Comparison of ENCODE assay signal across 10 cellular contexts in the genomic region with DNA sequence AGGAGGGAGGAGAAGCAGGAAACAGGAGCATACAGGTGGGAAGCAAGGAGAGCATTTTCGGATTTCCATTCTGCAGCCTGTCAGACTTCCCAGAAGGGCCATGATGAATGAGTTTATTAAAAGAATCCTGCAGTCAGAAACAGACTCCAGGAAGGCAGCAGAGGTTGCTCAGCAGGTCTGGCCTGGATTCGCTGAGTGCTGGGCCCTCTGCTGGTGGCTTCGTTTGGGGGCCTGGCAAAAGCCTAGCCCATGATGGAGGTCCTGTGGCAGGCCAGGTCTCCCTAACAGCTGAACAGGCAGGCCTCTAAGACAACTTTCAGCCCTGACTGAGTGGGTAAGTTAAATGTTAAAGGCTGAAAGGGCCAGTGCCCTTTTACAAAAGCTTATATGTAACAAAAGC.
DNase-seq lines count a peak whose midpoint lies in the region; TF ChIP-seq lines count a peak whose summit lies in the region.
"Had no signal": no experiment of that assay in that cellular context is flagged by ENCODE, and none has a peak within 500 bp of the region (broad histone marks: within the 10 kb centered on the region; RNA-seq: fewer than 3 reads in every experiment).

No MANE protein-coding gene starts in this region.

- no peak overlapping the region for H3K18ac ChIP-seq in mesendoderm (ENCODE audit: low read length)

- in situ Hi-C loops in brain microvascular endothelial cell (cut with HindIII; ENCODE audit: low pct_ligation_motif_present, low sequenced_read_pairs): no loop called here

- H3K79me1 ChIP-seq in mesendoderm (ENCODE audit: low read length): no peaks in the 10 kb centered on the region

- no peak overlapping the region for H2BK15ac ChIP-seq in mesendoderm (replicated peaks; ENCODE audit: low read depth)

- no peak overlapping the region for H2BK120ac ChIP-seq in mesendoderm (ENCODE audit: low read depth, low read length)

- BruUV-seq in Calu3 (replicated peaks; lab: Mats Ljungman, UMichigan): no TSS peak

- intact Hi-C loops in Calu3 (cut with micrococcal nuclease; ENCODE audit: unreplicated experiment): loop anchor here (10.0 kb wide), 1 partner anchor 201 kb away; no protein-coding TSS in a partner anchor
- intact Hi-C loops in lower leg skin (cut with DNase I; ENCODE audit: low total_unique reads): no loop called here

- no peak for TF ChIP-seq POLR2A in lower leg skin (IDR thresholded peaks at IDR 0.05)

- no peak overlapping the region for H3K27ac ChIP-seq in brain microvascular endothelial cell
- no peak overlapping the region for H3K27ac ChIP-seq in mesendoderm (ENCODE audit: low read depth, low read length)
- H3K27ac ChIP-seq: SJCRH30 had no signal

- H3K36me3 ChIP-seq in brain microvascular endothelial cell (replicated peaks): no peaks in the 10 kb centered on the region
- no peaks in the 10 kb centered on the region for H3K36me3 ChIP-seq in mesendoderm (ENCODE audit: control insufficient read depth, insufficient read depth, low read length)
- H3K36me3 ChIP-seq: SJCRH30 had no signal

- no peak overlapping the region for H3K23ac ChIP-seq in mesendoderm (ENCODE audit: low read length)

- H3K9me3 Mint-ChIP-seq in Calu3 (ENCODE audit: low read depth, unreplicated experiment): no peaks in the 10 kb centered on the region

- whole genome bisulfite sequencing in mesendoderm (ENCODE audit: extremely low coverage, insufficient coverage, low lambda C conversion rate): no CpG with 5 or more reads among the region's 3 CpGs
- WGBS in lower leg skin, 2 donors: 58 to 66% methylated on average over 3 of the region's 3 CpGs

- no peak overlapping the region for H4K8ac ChIP-seq in mesendoderm (ENCODE audit: low read depth, low read length)

- H3K79me2 ChIP-seq in mesendoderm (ENCODE audit: control insufficient read depth, insufficient read depth, low read length): no peaks in the 10 kb centered on the region

- CTCF ChIA-PET in Calu3 (lab: Charles Lee): interaction anchor here (0.6 kb wide), 1 partner anchor 93 kb away, joined by 4 read pairs; no protein-coding TSS in a partner anchor

- no peak overlapping the region for H3K4me2 ChIP-seq in mesendoderm (ENCODE audit: low read length)

- no peaks in the 10 kb centered on the region for H3K4me1 ChIP-seq in mesendoderm (ENCODE audit: control insufficient read depth, low read depth, low read length)
- H3K4me1 ChIP-seq: SJCRH30 had no signal

- H3K36me3 Mint-ChIP-seq in Calu3 (ENCODE audit: insufficient read depth, unreplicated experiment): no peaks in the 10 kb centered on the region

- H4K5ac ChIP-seq in mesendoderm (ENCODE audit: low read length): no peak overlapping the region

- no peak overlapping the region for H3K4me3 ChIP-seq in brain microvascular endothelial cell (ENCODE audit: low read depth, low read length)
- no peak overlapping the region for H3K4me3 ChIP-seq in mesendoderm (ENCODE audit: low read length)
- H3K4me3 ChIP-seq in lower leg skin (ENCODE audit: low read depth, poor library complexity, severe bottlenecking): no peak overlapping the region
- H3K4me3 ChIP-seq: SJCRH30 had no signal

- H3K4me1 Mint-ChIP-seq in Calu3 (ENCODE audit: low read depth, unreplicated experiment): no peaks in the 10 kb centered on the region

- H3K56ac ChIP-seq in mesendoderm (ENCODE audit: low read length): peak overlapping the region; percentile 8

- H3K27me3 ChIP-seq in brain microvascular endothelial cell (replicated peaks) (no peaks in the 10 kb centered on the region), mesendoderm (ENCODE audit: insufficient read depth, low read length, poor library complexity) (no peaks in the 10 kb centered on the region)

- H3K4me3 Mint-ChIP-seq in Calu3 (ENCODE audit: low read depth, unreplicated experiment): no peak overlapping the region

- no peak overlapping the region for H3K9ac ChIP-seq in mesendoderm (ENCODE audit: low read length)

- no peak overlapping the region for H2AK5ac ChIP-seq in mesendoderm (ENCODE audit: low read length)

- H3K27ac Mint-ChIP-seq in Calu3 (ENCODE audit: unreplicated experiment): no peak overlapping the region

- H3K4ac ChIP-seq in mesendoderm (ENCODE audit: low read depth, low read length): no peak overlapping the region

- H3K27me3 Mint-ChIP-seq in Calu3 (ENCODE audit: unreplicated experiment): no peaks in the 10 kb centered on the region

- TF ChIP-seq CTCF in Calu3 (IDR thresholded peaks at IDR 0.05; ENCODE audit: unreplicated experiment) (peak; percentile 37), brain microvascular endothelial cell (IDR thresholded peaks at IDR 0.05; ENCODE audit: low read depth, low read length, missing control alignments) (peak; percentile 60), lower leg skin (IDR thresholded peaks at IDR 0.05) (no peak)

- H2BK5ac ChIP-seq in mesendoderm (ENCODE audit: low read length): no peak overlapping the region

- peak; percentile 66 for DNase-seq in Calu3
- DNase-seq in HPDE6-E6E7 (ENCODE audit: extremely low spot score): peak; percentile 40
- DNase-seq in brain microvascular endothelial cell: peak; percentile 12
- peak; percentile 82 for DNase-seq in mesendoderm
- DNase-seq in AG08395 (ENCODE audit: low spot score): no peak
- DNase-seq in stimulated activated naive CD4-positive, alpha-beta T cell (lab: John Stamatoyannopoulos, UW): no peak
- no peak for DNase-seq in lower leg skin (ENCODE audit: low spot score in 2 of 2)
- no peak for DNase-seq in KG1 (lab: John Stamatoyannopoulos, UW)
- DNase-seq: activated naive CD4-positive, alpha-beta T cell treated with Interleukin-2 at 50 U/mL for 16 hours had no signal

Comparison
In these comparisons a context has a peak if more than half of its experiments do, and no peak if none do; other contexts are left out.
1. DNase-seq: peak in Calu3 (single experiment), HPDE6-E6E7 (single experiment), brain microvascular endothelial cell (single experiment) and mesendoderm (single experiment); none in AG08395 (single experiment), stimulated activated naive CD4-positive, alpha-beta T cell (0 of 6), lower leg skin (0 of 2) and KG1 (single experiment).
2. CTCF ChIP-seq: peak in Calu3 (single experiment) and brain microvascular endothelial cell (single experiment); none in lower leg skin (0 of 3).